In the genomic region with DNA sequence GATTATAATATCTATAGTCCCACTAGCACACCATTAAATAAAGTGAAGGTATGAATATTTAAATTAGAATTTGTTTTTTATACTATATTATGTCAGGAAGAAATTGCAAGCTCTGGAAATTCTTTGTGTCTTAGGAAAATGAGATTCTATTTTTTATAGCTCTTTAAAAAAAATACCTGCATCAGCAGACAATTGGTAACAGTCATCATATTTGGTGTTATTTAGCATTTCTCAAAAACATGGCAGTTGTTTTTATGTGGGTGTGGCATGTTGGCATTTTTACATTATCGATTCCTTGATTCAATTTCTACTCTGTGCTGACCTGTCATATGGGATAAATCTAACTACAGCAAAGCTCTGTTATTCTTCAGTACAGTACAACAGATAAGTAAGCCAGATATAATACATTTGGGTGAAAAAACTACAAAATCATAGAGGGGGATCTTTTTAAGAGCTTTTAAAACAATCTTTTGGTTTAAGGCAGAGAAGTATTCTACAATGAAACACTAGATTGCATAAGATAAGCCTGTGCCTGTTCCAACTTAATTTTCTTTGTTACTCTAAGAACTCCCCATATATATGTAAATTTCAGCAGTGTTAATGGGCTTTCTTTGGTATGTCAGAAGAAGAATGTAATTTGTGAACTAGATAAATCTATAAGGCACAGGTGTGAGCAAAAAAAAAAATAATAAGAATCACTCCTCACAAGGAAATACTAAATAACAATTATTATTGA, we compare ENCODE assay signal across 14 cellular contexts.
"Had no signal": no experiment of that assay in that cellular context is flagged by ENCODE, and none has a peak within 500 bp of the region (broad histone marks: within the 10 kb centered on the region; RNA-seq: fewer than 3 reads in every experiment).

No MANE protein-coding gene starts in this region.

- H3K36me3 ChIP-seq: colonic mucosa, heart left ventricle had no signal

- H3K27ac Mint-ChIP-seq: natural killer cell had no signal

- H3K4me3 Mint-ChIP-seq: natural killer cell, neural crest cell had no signal

- H3K9me3 ChIP-seq: colonic mucosa, heart left ventricle had no signal

- ATAC-seq: heart left ventricle, left lobe of liver, natural killer cell had no signal

- H3K4me1 Mint-ChIP-seq: natural killer cell, neural crest cell had no signal

- H3K36me3 Mint-ChIP-seq: natural killer cell had no signal

- H3K4me1 ChIP-seq: colonic mucosa had no signal

- H3K27me3 ChIP-seq: colonic mucosa, heart left ventricle had no signal

- DNase-seq: colonic mucosa; effector CD4-positive, alpha-beta T cell; heart left ventricle; hippocampal formation; islet precursor cell; mammary epithelial cell; natural killer cell; posterior cingulate gyrus; small intestine; stimulated activated CD4-positive, alpha-beta T cell treated with anti-CD3 and anti-CD28 coated beads, Interleukin-12 subunit alpha, Interleukin-12 subunit beta, amount 100 ng/mL, for 4 hours; stimulated activated naive CD4-positive, alpha-beta T cell; trophoblast cell had no signal

- H3K4me3 ChIP-seq: colonic mucosa, heart left ventricle had no signal

- H3K9me3 Mint-ChIP-seq: natural killer cell, neural crest cell had no signal

- H3K27ac ChIP-seq: colonic mucosa had no signal
